In genomic region chr22:45638834-45639746, GRCh38 we compare ENCODE assay signal across 9 cellular contexts. TPM values are rescaled to one million over a fixed set of nuclear protein-coding genes. Genes with fewer than 3 reads are reported as not detected.
DNase-seq lines count a peak whose midpoint lies in the region; ATAC-seq and TF ChIP-seq lines count a peak whose summit lies in the region.
"Had no signal": no experiment of that assay in that cellular context is flagged by ENCODE, and none has a peak within 500 bp of the region (broad histone marks: within the 10 kb centered on the region; RNA-seq: fewer than 3 reads in every experiment).

No MANE protein-coding gene starts in this region.

- H3K4me3 ChIP-seq in PC-3 (ENCODE audit: low read length) (peak overlapping the region; percentile 41; the same call in 1 of the 2 replicates), epithelial cell of proximal tubule (ENCODE audit: low read depth, low read length) (no peak overlapping the region), psoas muscle (no peak overlapping the region), WERI-Rb-1 (ENCODE audit: low read depth, low read length) (no peak overlapping the region)

- H3K4me2 ChIP-seq in PC-3 (ENCODE audit: low read length): peak overlapping the region; percentile 68

- H4K20me1 ChIP-seq in PC-3 (ENCODE audit: low read length): no peaks in the 10 kb centered on the region

- peaks cover 23% of the 10 kb centered on the region for H3K4me1 ChIP-seq in PC-3 (ENCODE audit: insufficient read depth, low read length)
- no peaks in the 10 kb centered on the region for H3K4me1 ChIP-seq in psoas muscle

- intact Hi-C loops in PC-3 (cut with micrococcal nuclease) (loop anchor here (2.0 kb wide), 1 partner anchor 60 kb away; no protein-coding TSS in a partner anchor), psoas muscle (cut with DNase I) (loop anchor here in 1 of 2 donors (5.0 kb wide), 1 partner anchor 333 kb away; no protein-coding TSS in a partner anchor)

- TF ChIP-seq CTCF in PC-3 (conservative IDR thresholded peaks at IDR 0.05; ENCODE audit: low read depth, low read length): no peak
- peak; percentile 2 for TF ChIP-seq CTCF in epithelial cell of proximal tubule (conservative IDR thresholded peaks at IDR 0.05; ENCODE audit: low read depth, low read length)
- TF ChIP-seq CTCF in psoas muscle (IDR thresholded peaks at IDR 0.05): no peak
- TF ChIP-seq CTCF in WERI-Rb-1 (IDR thresholded peaks at IDR 0.05; ENCODE audit: low read depth, low read length): no peak

- H3K27me3 ChIP-seq in PC-3 (ENCODE audit: low read length): no peaks in the 10 kb centered on the region
- H3K27me3 ChIP-seq in psoas muscle (ENCODE audit: insufficient read depth in 3 of 3, low read length in 2 of 3): peaks cover 0 to 4% (median 0%) of the 10 kb centered on the region in 3 donors
- no peaks in the 10 kb centered on the region for H3K27me3 ChIP-seq in WERI-Rb-1 (ENCODE audit: insufficient read depth, low read depth, severe bottlenecking)

- ATAC-seq in PC-3: peak; percentile 88
- ATAC-seq in psoas muscle: peak; percentile 17 to 71 (median 40)
- no peak for ATAC-seq in GM21529 (IDR thresholded peaks at IDR 0.05; ENCODE audit: unreplicated experiment)
- no peak for ATAC-seq in GM19395 (IDR thresholded peaks at IDR 0.05; ENCODE audit: unreplicated experiment)

- no TSS peak for BruUV-seq in PC-3 (replicated peaks; lab: Mats Ljungman, UMichigan)

- CTCF ChIA-PET in PC-3 (lab: Charles Lee): interaction anchor here (0.6 kb wide), 1 partner anchor 386 kb away, joined by 3 read pairs; no protein-coding TSS in a partner anchor

- H3K27ac ChIP-seq in PC-3 (ENCODE audit: low read length) (peak overlapping the region; percentile 96), psoas muscle (no peak overlapping the region), WERI-Rb-1 (no peak overlapping the region)

- WGBS in psoas muscle, 3 donors: 62 to 70% (median 66%) methylated on average over 21 of the region's 21 CpGs

- peak overlapping the region; percentile 84 for H2AFZ ChIP-seq in PC-3 (ENCODE audit: low read length)

- H3K9me3 ChIP-seq in PC-3 (ENCODE audit: low read length) (no peaks in the 10 kb centered on the region), psoas muscle (no peaks in the 10 kb centered on the region), WERI-Rb-1 (ENCODE audit: severe bottlenecking) (no peaks in the 10 kb centered on the region)

- H3K79me2 ChIP-seq in PC-3 (ENCODE audit: low read length): no peaks in the 10 kb centered on the region

- peak overlapping the region; percentile 77 for H3K9ac ChIP-seq in PC-3 (ENCODE audit: low read length)

- DNase-seq in HCEC 1CT (peak; percentile 68), PC-3 (peak; percentile 77), epithelial cell of proximal tubule (ENCODE audit: low read depth) (no peak), psoas muscle (peak; percentile 74 to 85), WERI-Rb-1 (no peak), cortex of kidney (lab: John Stamatoyannopoulos, UW) (no peak)
- DNase-seq: retina had no signal

- H3K36me3 ChIP-seq in PC-3 (ENCODE audit: low read depth, low read length): no peaks in the 10 kb centered on the region
- no peaks in the 10 kb centered on the region for H3K36me3 ChIP-seq in psoas muscle (ENCODE audit: insufficient read depth in 1 of 2, low read depth in 1 of 2)
- H3K36me3 ChIP-seq in WERI-Rb-1: no peaks in the 10 kb centered on the region

- no peaks in the 10 kb centered on the region for H3K9me2 ChIP-seq in PC-3 (replicated peaks; ENCODE audit: low read length)

- H3F3A ChIP-seq in PC-3 (ENCODE audit: low read length, unreplicated experiment): peaks cover 3% of the 10 kb centered on the region

- POLR2A ChIA-PET in PC-3 (lab: Charles Lee; ENCODE audit: unreplicated experiment): no interaction called here

RNA-seq across cellular contexts. Expression of gene ATXN10, which starts 32.5 kb away (rescaled TPM):
- total RNA-seq in PC-3 (2014; rRNA removed) (40.6 and 56.3 TPM in 2 replicates), epithelial cell of proximal tubule (97.3 and 118 TPM in 2 replicates), psoas muscle (100 to 1,000 TPM in 3 of 4 donors, 10 to 100 TPM in 1; 79.9 to 173 (median 137) TPM)
- 100 to 1,000 TPM in 1 of 3 donors, 10 to 100 TPM in 2; 57.7 to 115 (median 59.4) TPM for polyA plus RNA-seq in psoas muscle

Comparison
In these comparisons a context has a peak if more than half of its experiments do, and no peak if none do; other contexts are left out.
1. DNase-seq: peak in HCEC 1CT (single experiment), PC-3 (single experiment) and psoas muscle (2 of 2); none in epithelial cell of proximal tubule (single experiment), WERI-Rb-1 (single experiment) and cortex of kidney (single experiment).
2. ATAC-seq: peak in PC-3 (single experiment) and psoas muscle (4 of 4); none in GM21529 (single experiment) and GM19395 (single experiment).